ENCODE assay signal across 18 cellular contexts in genomic region chr9:35958104-35958825, GRCh38. TPM values are rescaled to one million over a fixed set of nuclear protein-coding genes. Genes with fewer than 3 reads are reported as not detected.
DNase-seq lines count a peak whose midpoint lies in the region; ATAC-seq, FAIRE-seq and TF ChIP-seq lines count a peak whose summit lies in the region.
"Had no signal": no experiment of that assay in that cellular context is flagged by ENCODE, and none has a peak within 500 bp of the region (broad histone marks: within the 10 kb centered on the region; RNA-seq: fewer than 3 reads in every experiment).

OR2S2 (minus strand) TSS chr9:35958154; CDS start chr9:35958098, 56 bp downstream.

- H3K9ac ChIP-seq in K562 (ENCODE audit: insufficient read depth in 1 of 2, low read depth in 2 of 2, low read length in 2 of 2), result no peak within 1 kb of the TSS

- H3K9me1 ChIP-seq in K562 (ENCODE audit: control insufficient read depth, insufficient read depth, low read length), result no peaks in the 10 kb centered on the region

- peaks cover 27% of the 10 kb centered on the region for H3K4me1 Mint-ChIP-seq in nephron

- no peak within 1 kb of the TSS for H3K4me3 Mint-ChIP-seq in nephron
- H3K4me3 Mint-ChIP-seq: CD8-positive, alpha-beta memory T cell had no signal

- H3K27me3 ChIP-seq in K562 (ENCODE audit: control insufficient read depth in 2 of 2, insufficient read depth in 2 of 2, low read length in 2 of 2) (peaks cover 2 to 29% of the 10 kb centered on the region in 2 experiments; a peak in 3 of 5 replicates), kidney epithelial cell (ENCODE audit: control insufficient read depth, insufficient read depth, low read length) (no peaks in the 10 kb centered on the region)

- POLR2A ChIA-PET in K562 (lab: Yijun Ruan, JAX), result interaction anchor here (1.4 kb wide), 1 partner anchor 53 kb away, joined by 3 read pairs; no protein-coding TSS in a partner anchor

- no peak for TF ChIP-seq POLR2A in K562 (conservative IDR thresholded peaks at IDR 0.05)

- DNase-seq in Caki2 (ENCODE audit: low read depth) (peak; percentile 14), K562 (ENCODE audit: extremely low read depth in 1 of 4, low spot score in 3 of 4) (no peak), kidney epithelial cell (ENCODE audit: low read depth) (peak; percentile 19), NCI-H1417 treated with DMSO at 0.1 percent for 48 hours (lab: John Stamatoyannopoulos, UW) (no peak)
- DNase-seq: BE2C; Caco-2; CD8-positive, alpha-beta memory T cell; DMS53; GF-D8 had no signal

- WGBS in K562 (ENCODE audit: insufficient coverage, low coverage, missing lambda C conversion rate), result 8% methylated on average over 3 of the region's 5 CpGs

- no peaks in the 10 kb centered on the region for H3K9me3 Mint-ChIP-seq in nephron
- H3K9me3 Mint-ChIP-seq: CD8-positive, alpha-beta memory T cell had no signal

- no peak within 1 kb of the TSS for H3K27ac ChIP-seq in K562 (ENCODE audit: extremely low read depth, low read depth, low read length)
- H3K27ac ChIP-seq: C4-2B had no signal

- no peaks in the 10 kb centered on the region for H3K79me2 ChIP-seq in K562 (ENCODE audit: control insufficient read depth, insufficient read depth, low read length)

- intact Hi-C loops in K562 (cut with micrococcal nuclease), result loop anchor here (5.0 kb wide), 2 partner anchors 49 to 209 kb away; partner anchors contain the start of gene CCIN

- H3K4me2 ChIP-seq in K562 (ENCODE audit: insufficient read depth, low read length), result no peak within 1 kb of the TSS

- peak within 1 kb of the TSS in 2 of 3 experiments; percentile 0 to 54 for H3K27ac Mint-ChIP-seq in nephron
- H3K27ac Mint-ChIP-seq: CD8-positive, alpha-beta memory T cell had no signal

- no peaks in the 10 kb centered on the region for H3K36me3 Mint-ChIP-seq in nephron (ENCODE audit: low read depth)
- H3K36me3 Mint-ChIP-seq: CD8-positive, alpha-beta memory T cell had no signal

- in situ Hi-C loops in Caki2 (cut with HindIII; ENCODE audit: low pct_unique_long_range_greater_than_20kb, low sequenced_read_pairs) (no loop called here), K562 (cut with MboI) (no loop called here)

- no peak for TF ChIP-seq EP300 in K562 (IDR thresholded peaks at IDR 0.05; ENCODE audit: low read length)

- ATAC-seq in K562 (no peak), HG03571 (IDR thresholded peaks at IDR 0.05; ENCODE audit: unreplicated experiment) (no peak)
- no peak for ATAC-seq in activated CD4-positive, CD25-positive, alpha-beta regulatory T cell treated with anti-CD3 and anti-CD28 coated beads, Interleukin-2, amount 50 U/mL, for 24 hours

- no peak for FAIRE-seq in K562 (lab: Jason Lieb, UNC)
- FAIRE-seq: A204.1, GM19239, H1 had no signal

- no peak for TF ChIP-seq RAD21 in K562 (CRISPR knock-in tag; conservative IDR thresholded peaks at IDR 0.05 in 1 of 2, IDR thresholded peaks at IDR 0.05 in 1 of 2)

- no peaks in the 10 kb centered on the region for H3K9me3 ChIP-seq in K562 (replicated peaks; ENCODE audit: control insufficient read depth, insufficient read depth, low read depth, low read length)
- H3K9me3 ChIP-seq: BE2C, Caco-2, HAP-1 had no signal

- no TSS peak for BruUV-seq in K562 (replicated peaks; lab: Mats Ljungman, UMichigan)

- CTCF ChIA-PET in K562 (lab: Yijun Ruan, JAX; ENCODE audit: low intra/inter-chr PET ratio), result no interaction called here

- peaks cover 0 to 3% of the 10 kb centered on the region in 2 experiments; a peak in 1 of 5 replicates for H3K4me1 ChIP-seq in K562 (replicated peaks in 1 of 2; ENCODE audit: control insufficient read depth in 2 of 2, insufficient read depth in 2 of 2, low read length in 2 of 2)
- H3K4me1 ChIP-seq: Caco-2 had no signal

- no peaks in the 10 kb centered on the region for H3K27me3 Mint-ChIP-seq in nephron (ENCODE audit: low read depth)

- H3K36me3 ChIP-seq in K562 (ENCODE audit: control insufficient read depth, insufficient read depth, low read length) (no peaks in the 10 kb centered on the region), kidney epithelial cell (ENCODE audit: control insufficient read depth, insufficient read depth, low read length) (no peaks in the 10 kb centered on the region)
- H3K36me3 ChIP-seq: BE2C, HAP-1 had no signal

- H4K20me1 ChIP-seq in K562 (replicated peaks; ENCODE audit: control insufficient read depth, insufficient read depth, low read length), result no peaks in the 10 kb centered on the region

- TF ChIP-seq CTCF in K562 (IDR thresholded peaks at IDR 0.05 in 2 of 3, conservative IDR thresholded peaks at IDR 0.05 in 1 of 3; ENCODE audit: insufficient read depth in 2 of 3, low read depth in 1 of 3, low read length in 3 of 3) (no peak), kidney epithelial cell (IDR thresholded peaks at IDR 0.05; ENCODE audit: insufficient read depth, low read length, poor library complexity, severe bottlenecking) (no peak), nephron (IDR thresholded peaks at IDR 0.05; ENCODE audit: unreplicated experiment in 3 of 3) (no peak)

- no peak within 1 kb of the TSS for H2AFZ ChIP-seq in K562 (ENCODE audit: low read depth, low read length)

- H3K4me3 ChIP-seq in K562 (no peak within 1 kb of the TSS), kidney epithelial cell (ENCODE audit: low read depth, low read length) (no peak within 1 kb of the TSS)
- H3K4me3 ChIP-seq: HAP-1 had no signal

TF ChIP-seq in K562, 482 proteins besides CTCF, POLR2A, EP300 and RAD21:
- TF ChIP-seq CEBPB (tag; IDR thresholded peaks at IDR 0.05), result 0 out of 2 replicates have a peak, but pooled peaks have one; percentile 7
- TF ChIP-seq CSDE1 (IDR thresholded peaks at IDR 0.05), result no peak
TF ChIP-seq in K562: peak in this region for 1.

RNA-seq across cellular contexts. Expression of gene OR2S2, which starts in this region (rescaled TPM):
- not detected in 2 replicates for total RNA-seq in Caki2 (2014; rRNA removed; shearing (Covaris generic); ENCODE audit: low replicate concordance)
- total RNA-seq in K562 (2011; cell fraction: chromatin; rRNA removed; ENCODE audit: low replicate concordance), result not detected in 2 replicates
- total RNA-seq in K562 (2011; cell fraction: nucleolus; rRNA removed), result not detected in 2 replicates
- not detected in 2 replicates for total RNA-seq in K562 (2011; cell fraction: nucleoplasm; rRNA removed)
- not detected in 2 replicates for total RNA-seq in K562 (2014; rRNA removed)
- total RNA-seq in K562 (2014; rRNA removed; fragmentation: Illumina TruSeq; extraction: Trizol), result not detected in 2 replicates
- not detected in 2 replicates for total RNA-seq in K562 (2015; rRNA removed; fragmentation: Illumina TruSeq; extraction: Trizol)
- not detected in 2 replicates for total RNA-seq in K562 (2021)
- polyA plus RNA-seq in K562 (2011; rRNA removed), result not detected in 2 replicates
- polyA plus RNA-seq in K562 (2011; cell fraction: cytosol; rRNA removed), result not detected in 2 replicates
- polyA plus RNA-seq in K562 (2011; cell fraction: nucleus; rRNA removed), result not detected in 2 replicates
- polyA plus RNA-seq in K562 (2012), result not detected in 2 replicates
- polyA plus RNA-seq in K562 (2014; fragmentation: Illumina TruSeq; extraction: Trizol), result not detected in 2 replicates
- polyA plus RNA-seq in K562 (2014; fragmentation: Nextera tagmentation; extraction: Ambion mirVana), result not detected
- polyA plus RNA-seq in K562 (2014; rRNA removed), result not detected in 2 replicates
- polyA minus RNA-seq in K562 (2011; rRNA and poly(A)+ RNA removed), result not detected in 2 replicates
- polyA minus RNA-seq in K562 (2011; cell fraction: cytosol; rRNA and poly(A)+ RNA removed), result not detected in 2 replicates
- polyA minus RNA-seq in K562 (2011; cell fraction: nucleus; rRNA and poly(A)+ RNA removed), result not detected in 2 replicates
- total RNA-seq in kidney epithelial cell, result not detected in 2 replicates
- total RNA-seq: Caco-2; CD8-positive, alpha-beta memory T cell; H1; HT-29 had no signal
- polyA plus RNA-seq: CD8-positive, alpha-beta memory T cell; H1 had no signal

Comparison
In these comparisons a context has a peak if more than half of its experiments do, and no peak if none do; other contexts are left out.
1. Peak in DNase-seq in Caki2; RNA of the gene not detected or under 1 TPM.
2. Peak in DNase-seq in kidney epithelial cell; RNA of the gene not detected or under 1 TPM.